23 cellular contexts compared by ENCODE assay signal in the genomic region with DNA sequence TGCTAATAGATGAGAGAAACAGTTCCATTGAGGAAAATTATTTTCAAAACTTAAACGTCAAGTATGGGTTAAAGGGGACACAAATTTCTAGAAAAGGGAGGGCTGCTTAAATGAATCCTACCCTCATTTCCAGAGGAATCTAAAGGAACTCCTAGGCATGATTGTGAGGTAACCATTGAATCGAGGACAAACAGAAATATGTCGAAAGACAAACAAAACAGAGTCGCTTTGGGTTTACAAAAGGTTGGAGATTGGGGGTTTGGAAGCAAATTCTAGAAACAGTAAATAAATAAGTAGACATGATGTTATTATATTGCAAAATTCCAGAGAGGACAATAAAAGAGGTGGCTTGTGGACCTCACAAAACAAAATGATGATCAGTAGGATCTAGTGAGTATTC.
"Had no signal": no experiment of that assay in that cellular context is flagged by ENCODE, and none has a peak within 500 bp of the region (broad histone marks: within the 10 kb centered on the region; RNA-seq: fewer than 3 reads in every experiment).

No MANE protein-coding gene starts in this region.

- H3K27me3 ChIP-seq: SJSA1 had no signal

- H3K27ac ChIP-seq: SJSA1, SK-N-MC had no signal

- H3K9me3 ChIP-seq: MG63, SJSA1 had no signal

- DNase-seq: IMR-90, Karpas-422, KG1, MG63, NCI-H1092, NCI-H1105 treated with DMSO at 0.1 percent for 48 hours, NCI-H1417 treated with DMSO at 0.1 percent for 48 hours, NCI-H146, NCI-H1694 treated with DMSO at 0.1 percent for 48 hours, NCI-H1930, NCI-H2081 treated with DMSO at 0.1 percent for 48 hours, NCI-H2171, NCI-H226, NCI-H446, NCI-H510A, NCI-H524 treated with DMSO at 0.1 percent for 48 hours, NCI-H69, NCI-H774, Right ventricle myocardium superior, RPMI8226 had no signal

- H3K4me3 ChIP-seq: MG63, SJSA1, SK-N-MC had no signal

- H3K36me3 ChIP-seq: MG63, SJSA1 had no signal

- H3K4me1 ChIP-seq: SJSA1 had no signal

- FAIRE-seq: RCC 7860 had no signal
